In genomic region chr12:111341426-111342065, GRCh38 we compare ENCODE assay signal across 19 cellular contexts.
"Had no signal": no experiment of that assay in that cellular context is flagged by ENCODE, and none has a peak within 500 bp of the region (broad histone marks: within the 10 kb centered on the region; RNA-seq: fewer than 3 reads in every experiment).

No MANE protein-coding gene starts in this region.

- ATAC-seq: HepG2, SK-N-SH treated with all-trans-retinoic acid at 6 μM for 48 hours had no signal

- DNase-seq: IMR-90, Kasumi-1, KG1, MM.1S, NCI-H1092 treated with DMSO at 0.1 percent for 48 hours, NCI-H1436, NCI-H187, NCI-H2029, NCI-H2081 treated with DMSO at 0.1 percent for 48 hours, NCI-H2171, NCI-H226, NCI-H446, NCI-H510A treated with DMSO at 0.1 percent for 48 hours, NCI-H526 treated with DMSO at 0.1 percent for 48 hours, NCI-H748 treated with DMSO at 0.1 percent for 48 hours, Right ventricle myocardium superior, RPMI8226 had no signal
